26 cellular contexts compared by ENCODE assay signal in genomic region chr11:123568367-123568870, GRCh38.
"Had no signal": no experiment of that assay in that cellular context is flagged by ENCODE, and none has a peak within 500 bp of the region (broad histone marks: within the 10 kb centered on the region; RNA-seq: fewer than 3 reads in every experiment).

No MANE protein-coding gene starts in this region.

- H3K36me3 ChIP-seq: Peyer's patch, SJSA1 had no signal

- H3K27ac Mint-ChIP-seq: activated CD4-positive, alpha-beta T cell treated with anti-CD3 and anti-CD28 coated beads, Interleukin-2, amount 10 ng/mL, durations not matched to agents 24 days and 14 days; activated CD8-positive, alpha-beta T cell treated with anti-CD3 and anti-CD28 coated beads for 36 hours; activated naive CD8-positive, alpha-beta T cell treated with anti-CD3 and anti-CD28 coated beads for 36 hours; activated T-cell treated with anti-CD3 and anti-CD28 coated beads, Interleukin-2, amount 50 U/mL, for 72 hours; T-helper 1 cell treated with Interleukin-12 subunit alpha and Interleukin-12 subunit beta and Interleukin-4 antibody, amounts not matched to agents 30 μg/mL and 1 μg/mL, for 36 hours; T-helper 2 cell treated with Interferon-gamma antibody and Interleukin-4, amounts not matched to agents 5 μg/mL and 100 μg/mL, for 36 hours had no signal

- H3K9ac ChIP-seq: SK-N-SH had no signal

- H3K4me1 ChIP-seq: body of pancreas, Peyer's patch, SJSA1 had no signal

- H3K9me3 ChIP-seq: body of pancreas, Peyer's patch, SJSA1, SK-N-SH had no signal

- H3K27me3 Mint-ChIP-seq: activated CD4-positive, alpha-beta T cell treated with anti-CD3 and anti-CD28 coated beads, Interleukin-2, amount 10 ng/mL, durations not matched to agents 24 days and 14 days; activated CD8-positive, alpha-beta T cell treated with anti-CD3 and anti-CD28 coated beads for 36 hours; activated naive CD8-positive, alpha-beta T cell treated with anti-CD3 and anti-CD28 coated beads for 36 hours; activated T-helper 17 cell treated with anti-CD3 and anti-CD28 coated beads, Interleukin-2, amount 50 U/mL, for 72 hours had no signal

- H3K4me2 ChIP-seq: SK-N-SH had no signal

- H3K9me3 Mint-ChIP-seq: activated CD4-positive, alpha-beta T cell treated with anti-CD3 and anti-CD28 coated beads, Interleukin-2, amount 10 ng/mL, durations not matched to agents 24 days and 14 days; activated CD8-positive, alpha-beta T cell treated with anti-CD3 and anti-CD28 coated beads for 36 hours; activated naive CD8-positive, alpha-beta T cell treated with anti-CD3 and anti-CD28 coated beads for 36 hours; activated T-cell treated with anti-CD3 and anti-CD28 coated beads, Interleukin-2, amount 50 U/mL, for 72 hours; activated T-helper 17 cell treated with anti-CD3 and anti-CD28 coated beads, Interleukin-2, amount 50 U/mL, for 72 hours; T-helper 1 cell treated with Interleukin-12 subunit alpha and Interleukin-12 subunit beta and Interleukin-4 antibody, amounts not matched to agents 30 μg/mL and 1 μg/mL, for 36 hours; T-helper 2 cell treated with Interferon-gamma antibody and Interleukin-4, amounts not matched to agents 5 μg/mL and 100 μg/mL, for 36 hours had no signal

- H3K36me3 Mint-ChIP-seq: activated naive CD8-positive, alpha-beta T cell treated with anti-CD3 and anti-CD28 coated beads for 36 hours had no signal

- H3K4me3 Mint-ChIP-seq: activated CD4-positive, alpha-beta T cell treated with anti-CD3 and anti-CD28 coated beads, Interleukin-2, amount 10 ng/mL, durations not matched to agents 24 days and 14 days; activated CD8-positive, alpha-beta T cell treated with anti-CD3 and anti-CD28 coated beads for 36 hours; activated naive CD8-positive, alpha-beta T cell treated with anti-CD3 and anti-CD28 coated beads for 36 hours; activated T-cell treated with anti-CD3 and anti-CD28 coated beads, Interleukin-2, amount 50 U/mL, for 72 hours; activated T-helper 17 cell treated with anti-CD3 and anti-CD28 coated beads, Interleukin-2, amount 50 U/mL, for 72 hours; T-helper 1 cell treated with Interleukin-12 subunit alpha and Interleukin-12 subunit beta and Interleukin-4 antibody, amounts not matched to agents 30 μg/mL and 1 μg/mL, for 36 hours; T-helper 2 cell treated with Interferon-gamma antibody and Interleukin-4, amounts not matched to agents 5 μg/mL and 100 μg/mL, for 36 hours had no signal

- H3K27me3 ChIP-seq: body of pancreas, Peyer's patch, SJSA1 had no signal

- H3K9me2 ChIP-seq: SK-N-SH had no signal

- H3K4me1 Mint-ChIP-seq: activated naive CD8-positive, alpha-beta T cell treated with anti-CD3 and anti-CD28 coated beads for 36 hours had no signal

- H3K27ac ChIP-seq: body of pancreas, Peyer's patch, SJSA1 had no signal

- H3K4me3 ChIP-seq: body of pancreas, Peyer's patch, SJSA1 had no signal

- DNase-seq: activated CD4-positive, alpha-beta T cell treated with anti-CD3 and anti-CD28 coated beads, Interleukin-2, amount 10 ng/mL, durations not matched to agents 24 days and 14 days; activated CD4-positive, alpha-beta T cell treated with anti-CD3 and anti-CD28 coated beads, Interleukin-2, amount 50 U/mL, for 4 hours; activated CD8-positive, alpha-beta T cell treated with anti-CD3 and anti-CD28 coated beads for 36 hours; activated effector memory CD4-positive, alpha-beta T cell treated with anti-CD3 and anti-CD28 coated beads, Interleukin-2, amount 50 U/mL, for 16 hours; activated naive CD4-positive, alpha-beta T cell; activated naive CD4-positive, alpha-beta T cell treated with anti-CD3 and anti-CD28 coated beads, Interleukin-2, amount 50 U/mL, for 16 hours; activated naive CD8-positive, alpha-beta T cell treated with anti-CD3 and anti-CD28 coated beads for 36 hours; activated T-cell treated with anti-CD3 and anti-CD28 coated beads, Interleukin-2, amount 50 U/mL, for 1 hour; activated T-cell treated with anti-CD3 and anti-CD28 coated beads, Interleukin-2, amount 50 U/mL, for 72 hours; body of pancreas; central memory CD4-positive, alpha-beta T cell; NCI-H1105 treated with DMSO at 0.1 percent for 48 hours; NCI-H1436 treated with DMSO at 0.1 percent for 48 hours; NCI-H1694 treated with DMSO at 0.1 percent for 48 hours; NCI-H2029; NCI-H345; NCI-H524 treated with DMSO at 0.1 percent for 48 hours; PC-3; Peyer's patch; RPMI8226; SHP77 treated with DMSO at 0.1 percent for 48 hours; SK-N-SH had no signal
